3 cellular contexts compared by ENCODE assay signal in genomic region chr3:151708868-151709267, GRCh38.
TF ChIP-seq lines count a peak whose summit lies in the region.

No MANE protein-coding gene starts in this region.

TF ChIP-seq in GM23338, 12 proteins besides CTCF, POLR2A, EP300 and RAD21 (continues in another document):
- no peak for TF ChIP-seq ZNF331 (CRISPR knock-in tag; IDR thresholded peaks at IDR 0.05; ENCODE audit: low read depth)
- TF ChIP-seq ETS1 (IDR thresholded peaks at IDR 0.05) = no peak
- TF ChIP-seq REST (IDR thresholded peaks at IDR 0.05; ENCODE audit: unreplicated experiment) = no peak

TF ChIP-seq in IMR-90, 13 proteins besides CTCF, POLR2A, EP300 and RAD21:
- TF ChIP-seq ELK1 (IDR thresholded peaks at IDR 0.05; ENCODE audit: borderline replicate concordance, low read depth, low read length) = no peak
- TF ChIP-seq SMC3 (IDR thresholded peaks at IDR 0.05; ENCODE audit: low read depth, low read length) = no peak
- no peak for TF ChIP-seq NFE2L2 (IDR thresholded peaks at IDR 0.05; ENCODE audit: low read depth, low read length)
- TF ChIP-seq RCOR1 (IDR thresholded peaks at IDR 0.05; ENCODE audit: insufficient replicate concordance, low read length) = no peak
- TF ChIP-seq CHD1 (IDR thresholded peaks at IDR 0.05; ENCODE audit: low read depth, low read length) = no peak
- no peak for TF ChIP-seq FOS (IDR thresholded peaks at IDR 0.05; ENCODE audit: low read depth, low read length)
- no peak for TF ChIP-seq BHLHE40 (IDR thresholded peaks at IDR 0.05; ENCODE audit: low read depth, low read length)
- TF ChIP-seq, protein P1, sequence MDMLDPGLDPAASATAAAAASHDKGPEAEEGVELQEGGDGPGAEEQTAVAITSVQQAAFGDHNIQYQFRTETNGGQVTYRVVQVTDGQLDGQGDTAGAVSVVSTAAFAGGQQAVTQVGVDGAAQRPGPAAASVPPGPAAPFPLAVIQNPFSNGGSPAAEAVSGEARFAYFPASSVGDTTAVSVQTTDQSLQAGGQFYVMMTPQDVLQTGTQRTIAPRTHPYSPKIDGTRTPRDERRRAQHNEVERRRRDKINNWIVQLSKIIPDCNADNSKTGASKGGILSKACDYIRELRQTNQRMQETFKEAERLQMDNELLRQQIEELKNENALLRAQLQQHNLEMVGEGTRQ (IDR thresholded peaks at IDR 0.05; ENCODE audit: low read depth, low read length) = no peak
- no peak for TF ChIP-seq MAZ (IDR thresholded peaks at IDR 0.05; ENCODE audit: borderline replicate concordance, low read depth, low read length)

TF ChIP-seq in H1, 55 proteins besides CTCF, POLR2A, EP300 and RAD21:
- no peak for TF ChIP-seq CHD2 (IDR thresholded peaks at IDR 0.05; ENCODE audit: low read length)
- no peak for TF ChIP-seq SRF (IDR thresholded peaks at IDR 0.05; ENCODE audit: low read depth, low read length)
- no peak for TF ChIP-seq KDM5A (IDR thresholded peaks at IDR 0.05; ENCODE audit: low read length)
- TF ChIP-seq SP1 (IDR thresholded peaks at IDR 0.05; ENCODE audit: low read depth, low read length) = no peak
- no peak for TF ChIP-seq POLR2AphosphoS5 (IDR thresholded peaks at IDR 0.05; ENCODE audit: low read depth, low read length)
- TF ChIP-seq CREB1 (IDR thresholded peaks at IDR 0.05) = no peak
- no peak for TF ChIP-seq RXRA (IDR thresholded peaks at IDR 0.05; ENCODE audit: insufficient read depth, low read depth, low read length)
- TF ChIP-seq SUZ12 (IDR thresholded peaks at IDR 0.05; ENCODE audit: low read length) = no peak
- no peak for TF ChIP-seq JUND (IDR thresholded peaks at IDR 0.05; ENCODE audit: low read length)
- TF ChIP-seq CTBP2 (IDR thresholded peaks at IDR 0.05; ENCODE audit: borderline replicate concordance, insufficient read depth, insufficient read length, low read length) = no peak
- no peak for TF ChIP-seq YY1 (IDR thresholded peaks at IDR 0.05; ENCODE audit: low read depth, low read length)
- no peak for TF ChIP-seq CHD7 (IDR thresholded peaks at IDR 0.05; ENCODE audit: insufficient replicate concordance, low read length)
- no peak for TF ChIP-seq CHD1 (IDR thresholded peaks at IDR 0.05; ENCODE audit: low read depth, low read length)
- TF ChIP-seq BCL11A (IDR thresholded peaks at IDR 0.05; ENCODE audit: low read depth in 2 of 2, low read length in 2 of 2) = no peak
- no peak for TF ChIP-seq EGR1 (IDR thresholded peaks at IDR 0.05; ENCODE audit: borderline replicate concordance, low read depth, low read length)
- TF ChIP-seq NRF1 (IDR thresholded peaks at IDR 0.05; ENCODE audit: low read depth, low read length) = no peak
- no peak for TF ChIP-seq POU5F1 (IDR thresholded peaks at IDR 0.05; ENCODE audit: low read depth, low read length)
- no peak for TF ChIP-seq CEBPB (IDR thresholded peaks at IDR 0.05; ENCODE audit: low read depth, low read length)
- no peak for TF ChIP-seq CBX8 (IDR thresholded peaks at IDR 0.05; ENCODE audit: borderline replicate concordance, low read depth, low read length)
- no peak for TF ChIP-seq TAF7 (optimal IDR thresholded peaks at IDR 0.05; ENCODE audit: borderline replicate concordance, low read depth, low read length)
